In the genomic region with DNA sequence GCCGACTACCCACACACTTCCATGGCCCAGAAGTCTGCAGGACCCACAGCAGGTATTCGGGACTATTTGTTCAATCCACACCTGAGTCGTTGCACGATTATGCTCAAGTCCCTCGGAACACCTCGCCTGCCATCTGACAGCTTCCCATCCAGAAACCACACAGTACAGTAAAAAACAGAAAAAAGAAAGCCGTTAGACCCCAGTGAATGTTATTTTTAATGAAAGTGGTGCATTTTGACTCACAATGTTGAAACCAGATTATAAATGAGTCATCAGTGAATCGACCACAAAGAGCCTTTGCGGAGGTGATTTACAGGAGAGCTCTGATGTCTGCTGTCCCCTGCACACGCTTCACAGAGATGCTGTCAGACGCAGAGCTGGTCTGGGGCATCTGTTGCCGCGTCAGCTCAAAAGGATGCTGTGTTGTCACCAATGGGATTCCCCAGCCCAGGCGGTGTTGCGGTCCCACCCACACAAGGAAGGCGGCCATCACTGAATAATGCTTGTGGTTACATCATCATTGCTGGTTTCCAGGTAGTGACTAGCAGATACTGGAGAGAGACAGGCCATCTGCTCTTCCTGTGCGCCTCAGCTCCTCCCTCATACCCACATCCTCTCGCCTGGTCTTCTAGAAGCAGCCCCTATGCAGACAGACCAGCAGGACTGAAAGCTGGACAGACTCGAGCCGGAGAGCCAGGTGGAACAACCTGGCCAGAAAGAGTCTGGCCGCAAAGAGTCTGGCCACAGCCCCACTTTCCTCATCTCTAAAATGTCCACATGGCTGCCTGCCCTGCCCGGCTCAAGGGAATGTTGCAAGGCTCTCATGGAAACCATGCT, we compare ENCODE assay signal across 1 cellular context.
TF ChIP-seq lines count a peak whose summit lies in the region.

No MANE protein-coding gene starts in this region.

TF ChIP-seq in GM12878, 131 proteins besides CTCF, POLR2A, EP300 and RAD21 (continued from another document and continues in another):
- TF ChIP-seq, protein P1, sequence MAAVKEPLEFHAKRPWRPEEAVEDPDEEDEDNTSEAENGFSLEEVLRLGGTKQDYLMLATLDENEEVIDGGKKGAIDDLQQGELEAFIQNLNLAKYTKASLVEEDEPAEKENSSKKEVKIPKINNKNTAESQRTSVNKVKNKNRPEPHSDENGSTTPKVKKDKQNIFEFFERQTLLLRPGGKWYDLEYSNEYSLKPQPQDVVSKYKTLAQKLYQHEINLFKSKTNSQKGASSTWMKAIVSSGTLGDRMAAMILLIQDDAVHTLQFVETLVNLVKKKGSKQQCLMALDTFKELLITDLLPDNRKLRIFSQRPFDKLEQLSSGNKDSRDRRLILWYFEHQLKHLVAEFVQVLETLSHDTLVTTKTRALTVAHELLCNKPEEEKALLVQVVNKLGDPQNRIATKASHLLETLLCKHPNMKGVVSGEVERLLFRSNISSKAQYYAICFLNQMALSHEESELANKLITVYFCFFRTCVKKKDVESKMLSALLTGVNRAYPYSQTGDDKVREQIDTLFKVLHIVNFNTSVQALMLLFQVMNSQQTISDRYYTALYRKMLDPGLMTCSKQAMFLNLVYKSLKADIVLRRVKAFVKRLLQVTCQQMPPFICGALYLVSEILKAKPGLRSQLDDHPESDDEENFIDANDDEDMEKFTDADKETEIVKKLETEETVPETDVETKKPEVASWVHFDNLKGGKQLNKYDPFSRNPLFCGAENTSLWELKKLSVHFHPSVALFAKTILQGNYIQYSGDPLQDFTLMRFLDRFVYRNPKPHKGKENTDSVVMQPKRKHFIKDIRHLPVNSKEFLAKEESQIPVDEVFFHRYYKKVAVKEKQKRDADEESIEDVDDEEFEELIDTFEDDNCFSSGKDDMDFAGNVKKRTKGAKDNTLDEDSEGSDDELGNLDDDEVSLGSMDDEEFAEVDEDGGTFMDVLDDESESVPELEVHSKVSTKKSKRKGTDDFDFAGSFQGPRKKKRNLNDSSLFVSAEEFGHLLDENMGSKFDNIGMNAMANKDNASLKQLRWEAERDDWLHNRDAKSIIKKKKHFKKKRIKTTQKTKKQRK (IDR thresholded peaks at IDR 0.05; ENCODE audit: low read depth, low read length), result no peak
- peak; percentile 36 for TF ChIP-seq TARDBP (IDR thresholded peaks at IDR 0.05; ENCODE audit: borderline replicate concordance)
- peak; percentile 95 for TF ChIP-seq CHD2 (IDR thresholded peaks at IDR 0.05; ENCODE audit: borderline replicate concordance, low read depth, low read length)
- TF ChIP-seq, protein P2, sequence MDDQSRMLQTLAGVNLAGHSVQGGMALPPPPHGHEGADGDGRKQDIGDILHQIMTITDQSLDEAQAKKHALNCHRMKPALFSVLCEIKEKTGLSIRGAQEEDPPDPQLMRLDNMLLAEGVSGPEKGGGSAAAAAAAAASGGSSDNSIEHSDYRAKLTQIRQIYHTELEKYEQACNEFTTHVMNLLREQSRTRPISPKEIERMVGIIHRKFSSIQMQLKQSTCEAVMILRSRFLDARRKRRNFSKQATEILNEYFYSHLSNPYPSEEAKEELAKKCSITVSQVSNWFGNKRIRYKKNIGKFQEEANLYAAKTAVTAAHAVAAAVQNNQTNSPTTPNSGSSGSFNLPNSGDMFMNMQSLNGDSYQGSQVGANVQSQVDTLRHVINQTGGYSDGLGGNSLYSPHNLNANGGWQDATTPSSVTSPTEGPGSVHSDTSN (IDR thresholded peaks at IDR 0.05; ENCODE audit: insufficient replicate concordance, low read depth, low read length), result peak; percentile 15
- TF ChIP-seq ZZZ3 (IDR thresholded peaks at IDR 0.05; ENCODE audit: control insufficient read depth, insufficient read length, low read depth), result no peak
- no peak for TF ChIP-seq YBX1 (IDR thresholded peaks at IDR 0.05)
- no peak; the same call in 1 of the 2 replicates for TF ChIP-seq HCFC1 (IDR thresholded peaks at IDR 0.05; ENCODE audit: low read length)
- TF ChIP-seq ETV6 (conservative IDR thresholded peaks at IDR 0.05 in 1 of 2, IDR thresholded peaks at IDR 0.05 in 1 of 2; ENCODE audit: borderline replicate concordance in 1 of 2, low read depth in 1 of 2), result peak in 1 of 2 experiments; percentile 95; a peak in 2 of 4 replicates
- no peak for TF ChIP-seq ESRRA (IDR thresholded peaks at IDR 0.05; ENCODE audit: low read length)
- TF ChIP-seq YY1 (IDR thresholded peaks at IDR 0.05; ENCODE audit: low read depth, low read length), result peak; percentile 94
- TF ChIP-seq STAT3 (IDR thresholded peaks at IDR 0.05; ENCODE audit: low read depth, low read length), result peak; percentile 86
- TF ChIP-seq, protein P3, sequence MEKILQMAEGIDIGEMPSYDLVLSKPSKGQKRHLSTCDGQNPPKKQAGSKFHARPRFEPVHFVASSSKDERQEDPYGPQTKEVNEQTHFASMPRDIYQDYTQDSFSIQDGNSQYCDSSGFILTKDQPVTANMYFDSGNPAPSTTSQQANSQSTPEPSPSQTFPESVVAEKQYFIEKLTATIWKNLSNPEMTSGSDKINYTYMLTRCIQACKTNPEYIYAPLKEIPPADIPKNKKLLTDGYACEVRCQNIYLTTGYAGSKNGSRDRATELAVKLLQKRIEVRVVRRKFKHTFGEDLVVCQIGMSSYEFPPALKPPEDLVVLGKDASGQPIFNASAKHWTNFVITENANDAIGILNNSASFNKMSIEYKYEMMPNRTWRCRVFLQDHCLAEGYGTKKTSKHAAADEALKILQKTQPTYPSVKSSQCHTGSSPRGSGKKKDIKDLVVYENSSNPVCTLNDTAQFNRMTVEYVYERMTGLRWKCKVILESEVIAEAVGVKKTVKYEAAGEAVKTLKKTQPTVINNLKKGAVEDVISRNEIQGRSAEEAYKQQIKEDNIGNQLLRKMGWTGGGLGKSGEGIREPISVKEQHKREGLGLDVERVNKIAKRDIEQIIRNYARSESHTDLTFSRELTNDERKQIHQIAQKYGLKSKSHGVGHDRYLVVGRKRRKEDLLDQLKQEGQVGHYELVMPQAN (conservative IDR thresholded peaks at IDR 0.05), result peak; percentile 71
- TF ChIP-seq, protein P4, sequence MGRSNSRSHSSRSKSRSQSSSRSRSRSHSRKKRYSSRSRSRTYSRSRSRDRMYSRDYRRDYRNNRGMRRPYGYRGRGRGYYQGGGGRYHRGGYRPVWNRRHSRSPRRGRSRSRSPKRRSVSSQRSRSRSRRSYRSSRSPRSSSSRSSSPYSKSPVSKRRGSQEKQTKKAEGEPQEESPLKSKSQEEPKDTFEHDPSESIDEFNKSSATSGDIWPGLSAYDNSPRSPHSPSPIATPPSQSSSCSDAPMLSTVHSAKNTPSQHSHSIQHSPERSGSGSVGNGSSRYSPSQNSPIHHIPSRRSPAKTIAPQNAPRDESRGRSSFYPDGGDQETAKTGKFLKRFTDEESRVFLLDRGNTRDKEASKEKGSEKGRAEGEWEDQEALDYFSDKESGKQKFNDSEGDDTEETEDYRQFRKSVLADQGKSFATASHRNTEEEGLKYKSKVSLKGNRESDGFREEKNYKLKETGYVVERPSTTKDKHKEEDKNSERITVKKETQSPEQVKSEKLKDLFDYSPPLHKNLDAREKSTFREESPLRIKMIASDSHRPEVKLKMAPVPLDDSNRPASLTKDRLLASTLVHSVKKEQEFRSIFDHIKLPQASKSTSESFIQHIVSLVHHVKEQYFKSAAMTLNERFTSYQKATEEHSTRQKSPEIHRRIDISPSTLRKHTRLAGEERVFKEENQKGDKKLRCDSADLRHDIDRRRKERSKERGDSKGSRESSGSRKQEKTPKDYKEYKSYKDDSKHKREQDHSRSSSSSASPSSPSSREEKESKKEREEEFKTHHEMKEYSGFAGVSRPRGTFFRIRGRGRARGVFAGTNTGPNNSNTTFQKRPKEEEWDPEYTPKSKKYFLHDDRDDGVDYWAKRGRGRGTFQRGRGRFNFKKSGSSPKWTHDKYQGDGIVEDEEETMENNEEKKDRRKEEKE (IDR thresholded peaks at IDR 0.05), result no peak
- TF ChIP-seq CREM (IDR thresholded peaks at IDR 0.05; ENCODE audit: low read depth), result peak; percentile 99
- 0 out of 2 replicates have a peak, but pooled peaks have one; percentile 15 for TF ChIP-seq HDGF (IDR thresholded peaks at IDR 0.05)
- TF ChIP-seq, protein P5, sequence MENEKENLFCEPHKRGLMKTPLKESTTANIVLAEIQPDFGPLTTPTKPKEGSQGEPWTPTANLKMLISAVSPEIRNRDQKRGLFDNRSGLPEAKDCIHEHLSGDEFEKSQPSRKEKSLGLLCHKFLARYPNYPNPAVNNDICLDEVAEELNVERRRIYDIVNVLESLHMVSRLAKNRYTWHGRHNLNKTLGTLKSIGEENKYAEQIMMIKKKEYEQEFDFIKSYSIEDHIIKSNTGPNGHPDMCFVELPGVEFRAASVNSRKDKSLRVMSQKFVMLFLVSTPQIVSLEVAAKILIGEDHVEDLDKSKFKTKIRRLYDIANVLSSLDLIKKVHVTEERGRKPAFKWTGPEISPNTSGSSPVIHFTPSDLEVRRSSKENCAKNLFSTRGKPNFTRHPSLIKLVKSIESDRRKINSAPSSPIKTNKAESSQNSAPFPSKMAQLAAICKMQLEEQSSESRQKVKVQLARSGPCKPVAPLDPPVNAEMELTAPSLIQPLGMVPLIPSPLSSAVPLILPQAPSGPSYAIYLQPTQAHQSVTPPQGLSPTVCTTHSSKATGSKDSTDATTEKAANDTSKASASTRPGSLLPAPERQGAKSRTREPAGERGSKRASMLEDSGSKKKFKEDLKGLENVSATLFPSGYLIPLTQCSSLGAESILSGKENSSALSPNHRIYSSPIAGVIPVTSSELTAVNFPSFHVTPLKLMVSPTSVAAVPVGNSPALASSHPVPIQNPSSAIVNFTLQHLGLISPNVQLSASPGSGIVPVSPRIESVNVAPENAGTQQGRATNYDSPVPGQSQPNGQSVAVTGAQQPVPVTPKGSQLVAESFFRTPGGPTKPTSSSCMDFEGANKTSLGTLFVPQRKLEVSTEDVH (IDR thresholded peaks at IDR 0.05; ENCODE audit: low read depth, partially characterized antibody), result peak; percentile 94
- no peak for TF ChIP-seq NFXL1 (IDR thresholded peaks at IDR 0.05; ENCODE audit: borderline replicate concordance)
- TF ChIP-seq CHD4 (IDR thresholded peaks at IDR 0.05), result no peak
- TF ChIP-seq, protein P6, sequence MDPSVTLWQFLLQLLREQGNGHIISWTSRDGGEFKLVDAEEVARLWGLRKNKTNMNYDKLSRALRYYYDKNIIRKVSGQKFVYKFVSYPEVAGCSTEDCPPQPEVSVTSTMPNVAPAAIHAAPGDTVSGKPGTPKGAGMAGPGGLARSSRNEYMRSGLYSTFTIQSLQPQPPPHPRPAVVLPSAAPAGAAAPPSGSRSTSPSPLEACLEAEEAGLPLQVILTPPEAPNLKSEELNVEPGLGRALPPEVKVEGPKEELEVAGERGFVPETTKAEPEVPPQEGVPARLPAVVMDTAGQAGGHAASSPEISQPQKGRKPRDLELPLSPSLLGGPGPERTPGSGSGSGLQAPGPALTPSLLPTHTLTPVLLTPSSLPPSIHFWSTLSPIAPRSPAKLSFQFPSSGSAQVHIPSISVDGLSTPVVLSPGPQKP (IDR thresholded peaks at IDR 0.05; ENCODE audit: low read depth, low read length), result peak; percentile 72; the same call in 1 of the 2 replicates
- peak; percentile 90; the same call in 1 of the 2 replicates for TF ChIP-seq SMAD5 (IDR thresholded peaks at IDR 0.05; ENCODE audit: low read depth)
- TF ChIP-seq, protein P7, sequence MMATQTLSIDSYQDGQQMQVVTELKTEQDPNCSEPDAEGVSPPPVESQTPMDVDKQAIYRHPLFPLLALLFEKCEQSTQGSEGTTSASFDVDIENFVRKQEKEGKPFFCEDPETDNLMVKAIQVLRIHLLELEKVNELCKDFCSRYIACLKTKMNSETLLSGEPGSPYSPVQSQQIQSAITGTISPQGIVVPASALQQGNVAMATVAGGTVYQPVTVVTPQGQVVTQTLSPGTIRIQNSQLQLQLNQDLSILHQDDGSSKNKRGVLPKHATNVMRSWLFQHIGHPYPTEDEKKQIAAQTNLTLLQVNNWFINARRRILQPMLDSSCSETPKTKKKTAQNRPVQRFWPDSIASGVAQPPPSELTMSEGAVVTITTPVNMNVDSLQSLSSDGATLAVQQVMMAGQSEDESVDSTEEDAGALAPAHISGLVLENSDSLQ (IDR thresholded peaks at IDR 0.05), result peak; percentile 90
- TF ChIP-seq PAX5 (IDR thresholded peaks at IDR 0.05; ENCODE audit: borderline replicate concordance, low read depth, low read length), result peak; percentile 98
- no peak for TF ChIP-seq ZNF274 (IDR thresholded peaks at IDR 0.05; ENCODE audit: insufficient read depth, insufficient read length)
- TF ChIP-seq LARP7 (IDR thresholded peaks at IDR 0.05), result peak; percentile 64; the same call in 1 of the 2 replicates
- TF ChIP-seq GATAD2B (conservative IDR thresholded peaks at IDR 0.05; ENCODE audit: low read depth), result peak; percentile 67
- TF ChIP-seq DPF2 (IDR thresholded peaks at IDR 0.05), result peak; percentile 99
- peak; percentile 97 for TF ChIP-seq MEF2B (IDR thresholded peaks at IDR 0.05; ENCODE audit: partially characterized antibody, poor library complexity, severe bottlenecking)
- no peak for TF ChIP-seq HDAC6 (IDR thresholded peaks at IDR 0.05; ENCODE audit: unreplicated experiment)
- TF ChIP-seq, protein P8, sequence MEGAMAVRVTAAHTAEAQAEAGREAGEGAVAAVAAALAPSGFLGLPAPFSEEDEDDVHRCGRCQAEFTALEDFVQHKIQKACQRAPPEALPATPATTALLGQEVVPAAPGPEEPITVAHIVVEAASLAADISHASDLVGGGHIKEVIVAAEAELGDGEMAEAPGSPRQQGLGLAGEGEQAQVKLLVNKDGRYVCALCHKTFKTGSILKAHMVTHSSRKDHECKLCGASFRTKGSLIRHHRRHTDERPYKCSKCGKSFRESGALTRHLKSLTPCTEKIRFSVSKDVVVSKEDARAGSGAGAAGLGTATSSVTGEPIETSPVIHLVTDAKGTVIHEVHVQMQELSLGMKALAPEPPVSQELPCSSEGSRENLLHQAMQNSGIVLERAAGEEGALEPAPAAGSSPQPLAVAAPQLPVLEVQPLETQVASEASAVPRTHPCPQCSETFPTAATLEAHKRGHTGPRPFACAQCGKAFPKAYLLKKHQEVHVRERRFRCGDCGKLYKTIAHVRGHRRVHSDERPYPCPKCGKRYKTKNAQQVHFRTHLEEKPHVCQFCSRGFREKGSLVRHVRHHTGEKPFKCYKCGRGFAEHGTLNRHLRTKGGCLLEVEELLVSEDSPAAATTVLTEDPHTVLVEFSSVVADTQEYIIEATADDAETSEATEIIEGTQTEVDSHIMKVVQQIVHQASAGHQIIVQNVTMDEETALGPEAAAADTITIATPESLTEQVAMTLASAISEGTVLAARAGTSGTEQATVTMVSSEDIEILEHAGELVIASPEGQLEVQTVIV (IDR thresholded peaks at IDR 0.05; ENCODE audit: borderline replicate concordance, partially characterized antibody), result no peak
- no peak for TF ChIP-seq GABPA (IDR thresholded peaks at IDR 0.05; ENCODE audit: low read depth)
